Comparison of ENCODE assay signal across 10 cellular contexts in genomic region chr15:98874359-98874758, GRCh38.
A peak's percentile ranks its signal among the peaks of the same experiment; 100 is the strongest.
DNase-seq lines count a peak whose midpoint lies in the region; TF ChIP-seq lines count a peak whose summit lies in the region.
"Had no signal": no experiment of that assay in that cellular context is flagged by ENCODE, and none has a peak within 500 bp of the region (broad histone marks: within the 10 kb centered on the region; RNA-seq: fewer than 3 reads in every experiment).

No MANE protein-coding gene starts in this region.

- H3K9me3 ChIP-seq in Loucy (ENCODE audit: insufficient read depth, low read depth, low read length), result no peaks in the 10 kb centered on the region
- no peaks in the 10 kb centered on the region for H3K9me3 ChIP-seq in endocrine pancreas (ENCODE audit: control insufficient read depth, low read length)
- H3K9me3 ChIP-seq: right lobe of liver had no signal

- TF ChIP-seq CTCF in AG09309 (IDR thresholded peaks at IDR 0.05; ENCODE audit: control insufficient read depth, insufficient read depth, low read depth, low read length, missing control alignments) (no peak), Loucy (conservative IDR thresholded peaks at IDR 0.05; ENCODE audit: low read length) (no peak), osteocyte (IDR thresholded peaks at IDR 0.05) (no peak)

- H3K9ac ChIP-seq in Loucy (ENCODE audit: low read depth, low read length, poor library complexity, severe bottlenecking) (peak overlapping the region; percentile 11), endocrine pancreas (ENCODE audit: control insufficient read depth, insufficient read depth, low read length) (no peak overlapping the region)

- H3K4me1 ChIP-seq in Loucy (ENCODE audit: insufficient read depth, low read length, poor library complexity, severe bottlenecking), result peaks cover 24% of the 10 kb centered on the region
- peaks cover 15% of the 10 kb centered on the region for H3K4me1 ChIP-seq in endocrine pancreas (ENCODE audit: control insufficient read depth, insufficient read depth, low read length)
- H3K4me1 ChIP-seq: right lobe of liver had no signal

- peak overlapping the region; percentile 7; the same call in 1 of the 2 replicates for H3K4me3 ChIP-seq in AG09309 (ENCODE audit: control insufficient read depth, low read depth, low read length)
- peak overlapping the region; percentile 47 for H3K4me3 ChIP-seq in Loucy (ENCODE audit: low read length, poor library complexity, severe bottlenecking)
- H3K4me3 ChIP-seq in endocrine pancreas (ENCODE audit: control insufficient read depth, insufficient read depth, low read length), result peak overlapping the region; percentile 32
- H3K4me3 ChIP-seq: right lobe of liver had no signal

- peak overlapping the region; percentile 98 for H3K27ac Mint-ChIP-seq in osteocyte (ENCODE audit: unreplicated experiment)
- no peak overlapping the region for H3K27ac Mint-ChIP-seq in activated CD4-positive, alpha-beta T cell treated with anti-CD3 and anti-CD28 coated beads, Interleukin-2, amount 10 ng/mL, durations not matched to agents 7 days and 5 days

- H3K36me3 ChIP-seq in Loucy (ENCODE audit: insufficient read depth, low read length), result no peaks in the 10 kb centered on the region
- H3K36me3 ChIP-seq in endocrine pancreas (ENCODE audit: control insufficient read depth, insufficient read depth, low read length), result no peaks in the 10 kb centered on the region
- H3K36me3 ChIP-seq: right lobe of liver had no signal

- no peaks in the 10 kb centered on the region for H3K9me2 ChIP-seq in Loucy (replicated peaks; ENCODE audit: low read depth, low read length)

- peaks cover 96% of the 10 kb centered on the region for H3K4me1 Mint-ChIP-seq in osteocyte (ENCODE audit: unreplicated experiment)
- peaks cover 15% of the 10 kb centered on the region for H3K4me1 Mint-ChIP-seq in activated CD4-positive, alpha-beta T cell treated with anti-CD3 and anti-CD28 coated beads, Interleukin-2, amount 10 ng/mL, durations not matched to agents 7 days and 5 days

- H3K4me2 ChIP-seq in Loucy (ENCODE audit: low read depth, low read length, poor library complexity, severe bottlenecking), result peak overlapping the region; percentile 65

- no peak overlapping the region for H2AFZ ChIP-seq in Loucy (ENCODE audit: low read length)

- H3K27me3 ChIP-seq in Loucy (ENCODE audit: insufficient read depth, low read length, poor library complexity, severe bottlenecking) (no peaks in the 10 kb centered on the region), endocrine pancreas (ENCODE audit: control insufficient read depth, insufficient read depth, low read length) (no peaks in the 10 kb centered on the region)
- H3K27me3 ChIP-seq: right lobe of liver had no signal

- H3K4me3 Mint-ChIP-seq in osteocyte (ENCODE audit: unreplicated experiment), result peak overlapping the region; percentile 77
- no peak overlapping the region for H3K4me3 Mint-ChIP-seq in activated CD4-positive, alpha-beta T cell treated with anti-CD3 and anti-CD28 coated beads, Interleukin-2, amount 10 ng/mL, durations not matched to agents 7 days and 5 days
- H3K4me3 Mint-ChIP-seq: CD8-positive, alpha-beta memory T cell had no signal

- H3K79me2 ChIP-seq in Loucy (ENCODE audit: insufficient read depth, low read length), result peaks cover 57% of the 10 kb centered on the region; the same call in 1 of the 2 replicates

- no peak for DNase-seq in AG09309 (ENCODE audit: low read depth)
- no peak for DNase-seq in osteocyte (ENCODE audit: extremely low spot score, unreplicated experiment)
- no peak for DNase-seq in activated effector memory CD4-positive, alpha-beta T cell treated with anti-CD3 and anti-CD28 coated beads, Interleukin-2, amount 50 U/mL, for 16 hours
- no peak for DNase-seq in NCI-H446 treated with DMSO at 0.1 percent for 48 hours (lab: John Stamatoyannopoulos, UW)
- no peak for DNase-seq in HK-2 (ENCODE audit: unreplicated experiment)
- DNase-seq in activated CD4-positive, alpha-beta T cell treated with anti-CD3 and anti-CD28 coated beads, Interleukin-2, amount 10 ng/mL, durations not matched to agents 7 days and 5 days, result no peak
- DNase-seq: CD8-positive, alpha-beta memory T cell; right lobe of liver had no signal

- H3K36me3 Mint-ChIP-seq in osteocyte (ENCODE audit: unreplicated experiment), result peaks cover 4% of the 10 kb centered on the region
- peaks cover 5% of the 10 kb centered on the region for H3K36me3 Mint-ChIP-seq in activated CD4-positive, alpha-beta T cell treated with anti-CD3 and anti-CD28 coated beads, Interleukin-2, amount 10 ng/mL, durations not matched to agents 7 days and 5 days (ENCODE audit: low read depth)
- H3K36me3 Mint-ChIP-seq: CD8-positive, alpha-beta memory T cell had no signal

- H3K27me3 Mint-ChIP-seq in osteocyte (ENCODE audit: unreplicated experiment), result no peaks in the 10 kb centered on the region
- H3K27me3 Mint-ChIP-seq in activated CD4-positive, alpha-beta T cell treated with anti-CD3 and anti-CD28 coated beads, Interleukin-2, amount 10 ng/mL, durations not matched to agents 7 days and 5 days, result no peaks in the 10 kb centered on the region

- POLR2A ChIA-PET in activated CD4-positive, alpha-beta T cell treated with anti-CD3 and anti-CD28 coated beads, Interleukin-2, amount 10 ng/mL, durations not matched to agents 7 days and 5 days (lab: Charles Lee), result no interaction called here

- H3K9me3 Mint-ChIP-seq in osteocyte (ENCODE audit: unreplicated experiment), result peaks cover 4% of the 10 kb centered on the region
- no peaks in the 10 kb centered on the region for H3K9me3 Mint-ChIP-seq in activated CD4-positive, alpha-beta T cell treated with anti-CD3 and anti-CD28 coated beads, Interleukin-2, amount 10 ng/mL, durations not matched to agents 7 days and 5 days
- H3K9me3 Mint-ChIP-seq: CD8-positive, alpha-beta memory T cell had no signal

- CTCF ChIA-PET in activated CD4-positive, alpha-beta T cell treated with anti-CD3 and anti-CD28 coated beads, Interleukin-2, amount 10 ng/mL, durations not matched to agents 7 days and 5 days (lab: Charles Lee), result interaction anchor here (0.6 to 1.2 kb wide), 2 partner anchors 14 to 22 kb away, joined by 3 read pairs; no protein-coding TSS in a partner anchor

- no peaks in the 10 kb centered on the region for H4K20me1 ChIP-seq in Loucy (ENCODE audit: insufficient read depth, low read length, poor library complexity, severe bottlenecking)

- H3F3A ChIP-seq in Loucy (ENCODE audit: low read depth), result no peaks in the 10 kb centered on the region
